Comparison of ENCODE assay signal across 8 cellular contexts in the genomic region with DNA sequence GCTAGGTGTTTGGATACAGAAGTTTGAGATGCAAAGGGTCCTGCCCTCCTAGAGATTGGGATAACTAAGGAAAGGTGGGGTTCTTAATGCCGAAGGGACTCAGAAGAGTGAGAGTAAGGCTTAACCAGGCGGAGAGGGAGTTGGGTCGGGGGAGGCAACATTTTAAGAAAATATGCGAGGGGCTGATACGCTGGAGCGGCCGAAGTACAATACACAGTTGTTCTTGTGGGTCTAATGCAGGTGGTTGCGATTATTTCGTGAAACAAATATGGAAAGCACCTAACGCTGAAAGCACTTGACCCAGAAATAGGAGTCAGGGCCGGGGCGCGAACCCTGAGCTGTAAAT. TPM values are rescaled to one million over a fixed set of nuclear protein-coding genes. Genes with fewer than 3 reads are reported as not detected.
DNase-seq lines count a peak whose midpoint lies in the region; ATAC-seq and TF ChIP-seq lines count a peak whose summit lies in the region.

No MANE protein-coding gene starts in this region.

- intact Hi-C loops in natural killer cell (cut with micrococcal nuclease) = loop anchor here (1.0 kb wide), 1 partner anchor 120 kb away; no protein-coding TSS in a partner anchor

- H3K9me3 Mint-ChIP-seq in T-helper 2 cell treated with Interferon-gamma antibody and Interleukin-4, amounts not matched to agents 5 μg/mL and 100 μg/mL, for 36 hours = no peaks in the 10 kb centered on the region
- no peaks in the 10 kb centered on the region for H3K9me3 Mint-ChIP-seq in chondrocyte (ENCODE audit: low read depth)
- no peaks in the 10 kb centered on the region for H3K9me3 Mint-ChIP-seq in natural killer cell

- no peak for DNase-seq in T-helper 2 cell treated with Interferon-gamma antibody and Interleukin-4, amounts not matched to agents 5 μg/mL and 100 μg/mL, for 36 hours (ENCODE audit: low spot score)
- DNase-seq in T-helper 2 cell = no peak
- no peak for DNase-seq in chondrocyte (ENCODE audit: low spot score)
- no peak for DNase-seq in natural killer cell
- DNase-seq in DMS53 (lab: John Stamatoyannopoulos, UW) = no peak
- no peak for DNase-seq in MV-4-11 (lab: John Stamatoyannopoulos, UW)

- H3K27me3 Mint-ChIP-seq in T-helper 2 cell treated with Interferon-gamma antibody and Interleukin-4, amounts not matched to agents 5 μg/mL and 100 μg/mL, for 36 hours (ENCODE audit: low read depth) = no peaks in the 10 kb centered on the region
- H3K27me3 Mint-ChIP-seq in chondrocyte (ENCODE audit: low read depth) (no peaks in the 10 kb centered on the region), natural killer cell (ENCODE audit: low read depth in 2 of 2) (peaks cover 0 to 12% of the 10 kb centered on the region in 2 donors)

- peaks cover 29% of the 10 kb centered on the region for H3K36me3 Mint-ChIP-seq in T-helper 2 cell treated with Interferon-gamma antibody and Interleukin-4, amounts not matched to agents 5 μg/mL and 100 μg/mL, for 36 hours (ENCODE audit: low read depth)
- peaks cover 8% of the 10 kb centered on the region for H3K36me3 Mint-ChIP-seq in chondrocyte (ENCODE audit: low read depth)
- no peaks in the 10 kb centered on the region for H3K36me3 Mint-ChIP-seq in natural killer cell

- peak overlapping the region; percentile 96 for H3K27ac Mint-ChIP-seq in T-helper 2 cell treated with Interferon-gamma antibody and Interleukin-4, amounts not matched to agents 5 μg/mL and 100 μg/mL, for 36 hours
- H3K27ac Mint-ChIP-seq in chondrocyte (ENCODE audit: unreplicated experiment) (peak overlapping the region; percentile 98), natural killer cell (peak overlapping the region; percentile 97 to 99)

- peak overlapping the region; percentile 99 for H3K4me3 Mint-ChIP-seq in T-helper 2 cell treated with Interferon-gamma antibody and Interleukin-4, amounts not matched to agents 5 μg/mL and 100 μg/mL, for 36 hours
- H3K4me3 Mint-ChIP-seq in chondrocyte (ENCODE audit: unreplicated experiment) (peak overlapping the region; percentile 99), natural killer cell (peak overlapping the region; percentile 99)

- peaks cover 25% of the 10 kb centered on the region for H3K4me1 Mint-ChIP-seq in T-helper 2 cell treated with Interferon-gamma antibody and Interleukin-4, amounts not matched to agents 5 μg/mL and 100 μg/mL, for 36 hours (ENCODE audit: low read depth)
- H3K4me1 Mint-ChIP-seq in chondrocyte (ENCODE audit: low read depth) = peaks cover 42% of the 10 kb centered on the region
- peaks cover 42 to 45% of the 10 kb centered on the region in 2 donors for H3K4me1 Mint-ChIP-seq in natural killer cell

- TF ChIP-seq CTCF in chondrocyte (IDR thresholded peaks at IDR 0.05) (no peak), natural killer cell (IDR thresholded peaks at IDR 0.05) (no peak)

- ATAC-seq in HG03571 (IDR thresholded peaks at IDR 0.05; ENCODE audit: unreplicated experiment) (peak; percentile 5), natural killer cell (peak; percentile 26 to 39 (median 30)), GM21576 (IDR thresholded peaks at IDR 0.05; ENCODE audit: unreplicated experiment) (no peak)

RNA-seq across cellular contexts. Expression of a gene that starts 0.3 kb away (rescaled TPM):
- total RNA-seq in chondrocyte = 59.9 to 64.9 TPM (median 62.1 TPM) in 3 replicates
- 10 to 100 TPM; 21.5 to 28.5 (median 27.3) TPM for total RNA-seq in natural killer cell
